In genomic region chr9:38423939-38424843, GRCh38 we compare ENCODE assay signal across 8 cellular contexts. TPM values are rescaled to one million over a fixed set of nuclear protein-coding genes. Genes with fewer than 3 reads are reported as not detected.
DNase-seq lines count a peak whose midpoint lies in the region; ATAC-seq and TF ChIP-seq lines count a peak whose summit lies in the region.

TSS of gene IGFBPL1 (minus strand) at chr9:38424454. CDS start at chr9:38424424, 30 bp downstream.

- peak; percentile 19 for DNase-seq in activated CD4-positive, alpha-beta memory T cell treated with anti-CD3 and anti-CD28 coated beads for 36 hours
- no peak for DNase-seq in activated CD4-positive, alpha-beta memory T cell treated with anti-CD3 and anti-CD28 coated beads, Interleukin-2, amount 10 ng/mL, durations not matched to agents 7 days and 5 days
- DNase-seq in NCI-H1930 (lab: John Stamatoyannopoulos, UW) (peak; percentile 60 to 65), left lung (no peak)
- DNase-seq in central memory CD8-positive, alpha-beta T cell (ENCODE audit: low spot score in 2 of 2) = no peak
- no peak for DNase-seq in NK-92 treated with Interleukin-12 subunit alpha and Interleukin-12 subunit beta, amount 100 ng/mL, for 24 hours (lab: John Stamatoyannopoulos, UW)

- H3K27me3 ChIP-seq in left lung = peaks cover 14 to 82% of the 10 kb centered on the region in 2 donors

- no peaks in the 10 kb centered on the region for H3K9me3 ChIP-seq in left lung

- CTCF ChIA-PET in activated CD4-positive, alpha-beta memory T cell treated with anti-CD3 and anti-CD28 coated beads for 36 hours (lab: Charles Lee) = no interaction called here
- CTCF ChIA-PET in activated CD4-positive, alpha-beta memory T cell treated with anti-CD3 and anti-CD28 coated beads, Interleukin-2, amount 10 ng/mL, durations not matched to agents 7 days and 5 days (lab: Charles Lee) = no interaction called here

- H3K36me3 Mint-ChIP-seq in activated CD4-positive, alpha-beta memory T cell treated with anti-CD3 and anti-CD28 coated beads for 36 hours = no peaks in the 10 kb centered on the region
- H3K36me3 Mint-ChIP-seq in activated CD4-positive, alpha-beta memory T cell treated with anti-CD3 and anti-CD28 coated beads, Interleukin-2, amount 10 ng/mL, durations not matched to agents 7 days and 5 days (ENCODE audit: low read depth) = no peaks in the 10 kb centered on the region
- H3K36me3 Mint-ChIP-seq in central memory CD8-positive, alpha-beta T cell (ENCODE audit: insufficient read depth) = no peaks in the 10 kb centered on the region

- no peak for TF ChIP-seq CTCF in left lung (IDR thresholded peaks at IDR 0.05)

- intact Hi-C loops in activated CD4-positive, alpha-beta memory T cell treated with anti-CD3 and anti-CD28 coated beads for 36 hours (cut with micrococcal nuclease) = no loop called here
- intact Hi-C loops in left lung (cut with DNase I) = no loop called here

- no peak within 1 kb of the TSS for H3K27ac Mint-ChIP-seq in activated CD4-positive, alpha-beta memory T cell treated with anti-CD3 and anti-CD28 coated beads for 36 hours
- no peak within 1 kb of the TSS for H3K27ac Mint-ChIP-seq in activated CD4-positive, alpha-beta memory T cell treated with anti-CD3 and anti-CD28 coated beads, Interleukin-2, amount 10 ng/mL, durations not matched to agents 7 days and 5 days
- H3K27ac Mint-ChIP-seq in central memory CD8-positive, alpha-beta T cell (ENCODE audit: low read depth) = no peak within 1 kb of the TSS

- ATAC-seq in central memory CD8-positive, alpha-beta T cell (replicated peaks; ENCODE audit: extremely low read depth, poor library complexity, severe bottlenecking) = no peak
- ATAC-seq in left lung (peak; percentile 70), HG03469 (IDR thresholded peaks at IDR 0.05; ENCODE audit: unreplicated experiment) (no peak)

- H3K36me3 ChIP-seq in left lung = no peaks in the 10 kb centered on the region

- H3K9me3 Mint-ChIP-seq in activated CD4-positive, alpha-beta memory T cell treated with anti-CD3 and anti-CD28 coated beads for 36 hours = no peaks in the 10 kb centered on the region
- H3K9me3 Mint-ChIP-seq in activated CD4-positive, alpha-beta memory T cell treated with anti-CD3 and anti-CD28 coated beads, Interleukin-2, amount 10 ng/mL, durations not matched to agents 7 days and 5 days = no peaks in the 10 kb centered on the region
- no peaks in the 10 kb centered on the region for H3K9me3 Mint-ChIP-seq in central memory CD8-positive, alpha-beta T cell

- H3K4me3 ChIP-seq in left lung = peak within 1 kb of the TSS; percentile 1 to 30

- peak within 1 kb of the TSS; percentile 16 for H3K4me3 Mint-ChIP-seq in activated CD4-positive, alpha-beta memory T cell treated with anti-CD3 and anti-CD28 coated beads for 36 hours
- H3K4me3 Mint-ChIP-seq in activated CD4-positive, alpha-beta memory T cell treated with anti-CD3 and anti-CD28 coated beads, Interleukin-2, amount 10 ng/mL, durations not matched to agents 7 days and 5 days = no peak within 1 kb of the TSS
- peak within 1 kb of the TSS; percentile 60 for H3K4me3 Mint-ChIP-seq in central memory CD8-positive, alpha-beta T cell

- POLR2A ChIA-PET in activated CD4-positive, alpha-beta memory T cell treated with anti-CD3 and anti-CD28 coated beads for 36 hours (lab: Charles Lee) = no interaction called here
- POLR2A ChIA-PET in activated CD4-positive, alpha-beta memory T cell treated with anti-CD3 and anti-CD28 coated beads, Interleukin-2, amount 10 ng/mL, durations not matched to agents 7 days and 5 days (lab: Charles Lee) = no interaction called here

- H3K27ac ChIP-seq in left lung (no peak within 1 kb of the TSS), temporal lobe (ENCODE audit: low read depth, low read length) (no peak within 1 kb of the TSS)

- peaks cover 37% of the 10 kb centered on the region for H3K27me3 Mint-ChIP-seq in activated CD4-positive, alpha-beta memory T cell treated with anti-CD3 and anti-CD28 coated beads for 36 hours
- peaks cover 47% of the 10 kb centered on the region for H3K27me3 Mint-ChIP-seq in activated CD4-positive, alpha-beta memory T cell treated with anti-CD3 and anti-CD28 coated beads, Interleukin-2, amount 10 ng/mL, durations not matched to agents 7 days and 5 days
- peaks cover 86% of the 10 kb centered on the region for H3K27me3 Mint-ChIP-seq in central memory CD8-positive, alpha-beta T cell

- H3K4me1 Mint-ChIP-seq in activated CD4-positive, alpha-beta memory T cell treated with anti-CD3 and anti-CD28 coated beads for 36 hours (ENCODE audit: low read depth) = peaks cover 2% of the 10 kb centered on the region
- H3K4me1 Mint-ChIP-seq in activated CD4-positive, alpha-beta memory T cell treated with anti-CD3 and anti-CD28 coated beads, Interleukin-2, amount 10 ng/mL, durations not matched to agents 7 days and 5 days = peaks cover 6% of the 10 kb centered on the region
- H3K4me1 Mint-ChIP-seq in central memory CD8-positive, alpha-beta T cell = no peaks in the 10 kb centered on the region

- H3K4me1 ChIP-seq in left lung = no peaks in the 10 kb centered on the region

RNA-seq across cellular contexts. Expression of gene IGFBPL1, which starts in this region (rescaled TPM):
- total RNA-seq in activated CD4-positive, alpha-beta memory T cell treated with anti-CD3 and anti-CD28 coated beads for 36 hours = not detected
- under 1 TPM in 1 of 2 experiments, not detected in 1; 0.20 TPM for total RNA-seq in activated CD4-positive, alpha-beta memory T cell treated with anti-CD3 and anti-CD28 coated beads, Interleukin-2, amount 10 ng/mL, durations not matched to agents 7 days and 5 days
- 1 to 10 TPM; 3.2 to 5.9 TPM for total RNA-seq in left lung
- total RNA-seq in temporal lobe = 31.7 TPM

Comparison
In these comparisons a context has a peak if more than half of its experiments do, and no peak if none do; other contexts are left out.
1. Peak in DNase-seq in activated CD4-positive, alpha-beta memory T cell treated with anti-CD3 and anti-CD28 coated beads for 36 hours; RNA of the gene not detected or under 1 TPM.
2. DNase-seq: peak in NCI-H1930 (2 of 2); none in activated CD4-positive, alpha-beta memory T cell treated with anti-CD3 and anti-CD28 coated beads, Interleukin-2, amount 10 ng/mL, durations not matched to agents 7 days and 5 days (single experiment), central memory CD8-positive, alpha-beta T cell (0 of 2), left lung (0 of 2) and NK-92 treated with Interleukin-12 subunit alpha and Interleukin-12 subunit beta, amount 100 ng/mL, for 24 hours (single experiment).